Comparison of ENCODE assay signal across 28 cellular contexts in genomic region chr6:98116513-98116912, GRCh38.
"Had no signal": no experiment of that assay in that cellular context is flagged by ENCODE, and none has a peak within 500 bp of the region (broad histone marks: within the 10 kb centered on the region; RNA-seq: fewer than 3 reads in every experiment).

No MANE protein-coding gene starts in this region.

- H3K4me3 Mint-ChIP-seq: naive thymus-derived CD4-positive, alpha-beta T cell; natural killer cell treated with Interleukin-12 subunit alpha and Interleukin-12 subunit beta and Interleukin-15 and Interleukin-18, amount 100 ng/mL, for 72 hours; neural crest cell; stimulated activated naive B cell treated with anti-CD40 and anti-IgM and Interleukin-4, amounts not matched to agents 10 μg/mL and 1 μg/mL and 100 μg/mL, for 72 hours had no signal

- H3K27ac ChIP-seq: heart right ventricle, hepatocyte, ovary, skin epidermis, stomach, testis, thyroid gland, transverse colon, upper lobe of left lung, vagina had no signal

- H3K27ac Mint-ChIP-seq: naive thymus-derived CD4-positive, alpha-beta T cell; natural killer cell treated with Interleukin-12 subunit alpha and Interleukin-12 subunit beta and Interleukin-15 and Interleukin-18, amount 100 ng/mL, for 72 hours; progenitor cell of endocrine pancreas; stimulated activated naive B cell treated with anti-CD40 and anti-IgM and Interleukin-4, amounts not matched to agents 10 μg/mL and 1 μg/mL and 100 μg/mL, for 72 hours had no signal

- H3K79me2 ChIP-seq: hepatocyte had no signal

- H2AFZ ChIP-seq: hepatocyte had no signal

- H3K27me3 ChIP-seq: hepatocyte, ovary, stomach, testis, thyroid gland, transverse colon, upper lobe of left lung, vagina had no signal

- H3K4me1 ChIP-seq: heart right ventricle, stomach, testis, thyroid gland, transverse colon, upper lobe of left lung, vagina had no signal

- H3K9me3 ChIP-seq: heart right ventricle, mucosa of descending colon, ovary, stomach, testis, thyroid gland, transverse colon, upper lobe of left lung, vagina had no signal

- DNase-seq: heart right ventricle; islet precursor cell; mesendoderm; midbrain; mucosa of descending colon; naive thymus-derived CD4-positive, alpha-beta T cell; ovary; right cardiac atrium; stimulated activated CD4-positive, alpha-beta T cell treated with anti-CD3 and anti-CD28 coated beads, Interleukin-12 subunit alpha, Interleukin-12 subunit beta, amount 100 ng/mL, for 4 hours; stimulated activated CD4-positive, alpha-beta T cell treated with anti-CD3 and anti-CD28 coated beads, Interleukin-15, amount 100 ng/mL, for 24 hours; stimulated activated CD4-positive, alpha-beta T cell treated with anti-CD3 and anti-CD28 coated beads, Interleukin-2, amount 100 ng/mL, for 24 hours; stimulated activated CD4-positive, alpha-beta T cell treated with anti-CD3 and anti-CD28 coated beads, Interleukin-4, amount 100 ng/mL, for 1 hour; stimulated activated naive B cell treated with anti-CD40 and anti-IgM and Interleukin-4, amounts not matched to agents 10 μg/mL and 1 μg/mL and 100 μg/mL, for 72 hours; stimulated activated naive CD8-positive, alpha-beta T cell treated with anti-CD3 and anti-CD28 coated beads, Interleukin-15, Interleukin-2, amounts not matched to agents 100 U/mL and 50 U/mL, for 24 hours; stomach; testis; thyroid gland; transverse colon had no signal

- H3K36me3 ChIP-seq: heart right ventricle, ovary, stomach, thyroid gland, transverse colon, upper lobe of left lung, vagina had no signal

- H3K4me3 ChIP-seq: heart right ventricle, hepatocyte, lung, mucosa of descending colon, ovary, skin epidermis, stomach, testis, thyroid gland, transverse colon, upper lobe of left lung, vagina had no signal

- ATAC-seq: heart right ventricle; left lobe of liver; mucosa of descending colon; naive thymus-derived CD4-positive, alpha-beta T cell; natural killer cell treated with Interleukin-12 subunit alpha and Interleukin-12 subunit beta and Interleukin-15 and Interleukin-18, amount 100 ng/mL, for 72 hours; right cardiac atrium; sciatic nerve; stimulated activated naive B cell treated with anti-CD40 and anti-IgM and Interleukin-4, amounts not matched to agents 10 μg/mL and 1 μg/mL and 100 μg/mL, for 72 hours; stimulated activated naive CD8-positive, alpha-beta T cell treated with anti-CD3 and anti-CD28 coated beads, Interleukin-15, Interleukin-2, amounts not matched to agents 100 U/mL and 50 U/mL, for 24 hours had no signal

- H3K9me3 Mint-ChIP-seq: neural crest cell; stimulated activated naive B cell treated with anti-CD40 and anti-IgM and Interleukin-4, amounts not matched to agents 10 μg/mL and 1 μg/mL and 100 μg/mL, for 72 hours had no signal

- H3K27me3 Mint-ChIP-seq: naive thymus-derived CD4-positive, alpha-beta T cell; natural killer cell treated with Interleukin-12 subunit alpha and Interleukin-12 subunit beta and Interleukin-15 and Interleukin-18, amount 100 ng/mL, for 72 hours; progenitor cell of endocrine pancreas; stimulated activated naive B cell treated with anti-CD40 and anti-IgM and Interleukin-4, amounts not matched to agents 10 μg/mL and 1 μg/mL and 100 μg/mL, for 72 hours had no signal

- H3K36me3 Mint-ChIP-seq: naive thymus-derived CD4-positive, alpha-beta T cell; natural killer cell treated with Interleukin-12 subunit alpha and Interleukin-12 subunit beta and Interleukin-15 and Interleukin-18, amount 100 ng/mL, for 72 hours; stimulated activated naive B cell treated with anti-CD40 and anti-IgM and Interleukin-4, amounts not matched to agents 10 μg/mL and 1 μg/mL and 100 μg/mL, for 72 hours had no signal

- H3K4me2 ChIP-seq: hepatocyte had no signal

- H3K4me1 Mint-ChIP-seq: naive thymus-derived CD4-positive, alpha-beta T cell; stimulated activated naive B cell treated with anti-CD40 and anti-IgM and Interleukin-4, amounts not matched to agents 10 μg/mL and 1 μg/mL and 100 μg/mL, for 72 hours had no signal
